In genomic region chr3:117399311-117400068, GRCh38 we compare ENCODE assay signal across 1 cellular context.
TF ChIP-seq lines count a peak whose summit lies in the region.

No MANE protein-coding gene starts in this region.

TF ChIP-seq in WTC11, 78 proteins besides CTCF, POLR2A, EP300 and RAD21 (continued from another document):
- TF ChIP-seq MLX (CRISPR knock-in tag; IDR thresholded peaks at IDR 0.05) (no peak), ELF4 (CRISPR knock-in tag; IDR thresholded peaks at IDR 0.05; ENCODE audit: low read depth) (no peak), ZMAT4 (CRISPR knock-in tag; IDR thresholded peaks at IDR 0.05) (0 out of 2 replicates have a peak, but pooled peaks have one; percentile 29), RORB (CRISPR knock-in tag; IDR thresholded peaks at IDR 0.05) (no peak), NR3C1 (CRISPR knock-in tag; conservative IDR thresholded peaks at IDR 0.05; ENCODE audit: low read depth) (no peak), AR (CRISPR knock-in tag; IDR thresholded peaks at IDR 0.05) (0 out of 2 replicates have a peak, but pooled peaks have one; percentile 49), IRF2 (CRISPR knock-in tag; IDR thresholded peaks at IDR 0.05; ENCODE audit: borderline replicate concordance, low read depth) (no peak), FOXJ3 (CRISPR knock-in tag; IDR thresholded peaks at IDR 0.05; ENCODE audit: borderline replicate concordance) (no peak), JUN (CRISPR knock-in tag; IDR thresholded peaks at IDR 0.05) (no peak), ARID4B (CRISPR knock-in tag; IDR thresholded peaks at IDR 0.05; ENCODE audit: borderline replicate concordance) (no peak), FOXP4 (CRISPR knock-in tag; IDR thresholded peaks at IDR 0.05) (peak; percentile 74; the same call in 1 of the 2 replicates), SOX15 (CRISPR knock-in tag; IDR thresholded peaks at IDR 0.05) (no peak), NFE2L1 (CRISPR knock-in tag; IDR thresholded peaks at IDR 0.05) (no peak)
